12 cellular contexts compared by ENCODE assay signal in genomic region chr1:43971336-43971980, GRCh38. TPM values are rescaled to one million over a fixed set of nuclear protein-coding genes. Genes with fewer than 3 reads are reported as not detected.
A peak's percentile ranks its signal among the peaks of the same experiment; 100 is the strongest.
DNase-seq lines count a peak whose midpoint lies in the region; ATAC-seq and TF ChIP-seq lines count a peak whose summit lies in the region.
"Had no signal": no experiment of that assay in that cellular context is flagged by ENCODE, and none has a peak within 500 bp of the region (broad histone marks: within the 10 kb centered on the region; RNA-seq: fewer than 3 reads in every experiment).

No MANE protein-coding gene starts in this region.

- H3K4me3 Mint-ChIP-seq in CD8-positive, alpha-beta memory T cell: peak overlapping the region; percentile 93 to 97 (median 94)
- H3K4me3 Mint-ChIP-seq in activated CD8-positive, alpha-beta T cell treated with anti-CD3 and anti-CD28 coated beads for 36 hours: peak overlapping the region; percentile 85
- H3K4me3 Mint-ChIP-seq in mesothelial cell of epicardium: peak overlapping the region; percentile 96

- TF ChIP-seq CTCF in activated CD8-positive, alpha-beta T cell treated with anti-CD3 and anti-CD28 coated beads for 36 hours (IDR thresholded peaks at IDR 0.05): no peak
- no peak for TF ChIP-seq CTCF in mesothelial cell of epicardium (IDR thresholded peaks at IDR 0.05; ENCODE audit: unreplicated experiment)

- intact Hi-C loops in activated CD8-positive, alpha-beta T cell treated with anti-CD3 and anti-CD28 coated beads for 36 hours (cut with micrococcal nuclease): no loop called here
- intact Hi-C loops in sciatic nerve (cut with DNase I) (no loop called here), Right ventricle myocardium inferior (cut with DNase I) (no loop called here)

- POLR2A ChIA-PET in CD8-positive, alpha-beta memory T cell (lab: Charles Lee): no interaction called here
- POLR2A ChIA-PET in activated CD8-positive, alpha-beta T cell treated with anti-CD3 and anti-CD28 coated beads for 36 hours (lab: Charles Lee): interaction anchor here (1.3 to 2.4 kb wide), 6 partner anchors 16 to 59 kb away, joined by 3 to 9 read pairs (median 3); partner anchors contain the start of genes CCDC24, IPO13 and SLC6A9

- peaks cover 14% of the 10 kb centered on the region for H3K4me1 ChIP-seq in ACC112 (ENCODE audit: control insufficient read depth, insufficient read depth, low read length, unreplicated experiment)
- H3K4me1 ChIP-seq in CD8-positive, alpha-beta memory T cell (ENCODE audit: insufficient read depth, low read length): peaks cover 30% of the 10 kb centered on the region

- no peak overlapping the region for H2AFZ ChIP-seq in ACC112 (ENCODE audit: low read length, unreplicated experiment)

- H3K79me2 ChIP-seq in ACC112 (ENCODE audit: control insufficient read depth, insufficient read depth, low read length, unreplicated experiment): peaks cover 24% of the 10 kb centered on the region

- H3K27ac Mint-ChIP-seq in CD8-positive, alpha-beta memory T cell: no peak overlapping the region
- no peak overlapping the region for H3K27ac Mint-ChIP-seq in activated CD8-positive, alpha-beta T cell treated with anti-CD3 and anti-CD28 coated beads for 36 hours
- H3K27ac Mint-ChIP-seq in mesothelial cell of epicardium: no peak overlapping the region

- H3K36me3 Mint-ChIP-seq in CD8-positive, alpha-beta memory T cell: peaks cover 0 to 37% (median 0%) of the 10 kb centered on the region in 3 donors
- H3K36me3 Mint-ChIP-seq in activated CD8-positive, alpha-beta T cell treated with anti-CD3 and anti-CD28 coated beads for 36 hours (ENCODE audit: low read depth): peaks cover 27% of the 10 kb centered on the region
- peaks cover 13% of the 10 kb centered on the region for H3K36me3 Mint-ChIP-seq in mesothelial cell of epicardium

- no peaks in the 10 kb centered on the region for H3K27me3 Mint-ChIP-seq in CD8-positive, alpha-beta memory T cell
- H3K27me3 Mint-ChIP-seq in activated CD8-positive, alpha-beta T cell treated with anti-CD3 and anti-CD28 coated beads for 36 hours: no peaks in the 10 kb centered on the region
- H3K27me3 Mint-ChIP-seq in mesothelial cell of epicardium (ENCODE audit: low read depth): no peaks in the 10 kb centered on the region

- no peaks in the 10 kb centered on the region for H3K9me3 ChIP-seq in CD8-positive, alpha-beta memory T cell (ENCODE audit: low read length)
- H3K9me3 ChIP-seq: sigmoid colon had no signal

- peaks cover 40 to 49% (median 46%) of the 10 kb centered on the region in 3 donors for H3K4me1 Mint-ChIP-seq in CD8-positive, alpha-beta memory T cell
- H3K4me1 Mint-ChIP-seq in activated CD8-positive, alpha-beta T cell treated with anti-CD3 and anti-CD28 coated beads for 36 hours (ENCODE audit: low read depth): peaks cover 28% of the 10 kb centered on the region
- H3K4me1 Mint-ChIP-seq in mesothelial cell of epicardium: peaks cover 33% of the 10 kb centered on the region

- H3K36me3 ChIP-seq in ACC112 (ENCODE audit: insufficient read depth, low read length): peaks cover 5% of the 10 kb centered on the region; the same call in 1 of the 2 replicates
- H3K36me3 ChIP-seq in CD8-positive, alpha-beta memory T cell (ENCODE audit: insufficient read depth, low read length): peaks cover 7% of the 10 kb centered on the region

- CTCF ChIA-PET in CD8-positive, alpha-beta memory T cell (lab: Charles Lee): interaction anchor here (1.3 to 2.0 kb wide), 2 partner anchors 14 to 37 kb away, joined by 3 to 8 read pairs; no protein-coding TSS in a partner anchor
- CTCF ChIA-PET in activated CD8-positive, alpha-beta T cell treated with anti-CD3 and anti-CD28 coated beads for 36 hours (lab: Charles Lee): interaction anchor here (1.1 to 2.9 kb wide), 5 partner anchors 26 to 208 kb away, joined by 4 to 9 read pairs (median 5); no protein-coding TSS in a partner anchor

- no peaks in the 10 kb centered on the region for H3K27me3 ChIP-seq in ACC112 (ENCODE audit: insufficient read depth, low read length)
- no peaks in the 10 kb centered on the region for H3K27me3 ChIP-seq in CD8-positive, alpha-beta memory T cell (ENCODE audit: insufficient read depth, low read length, poor library complexity, severe bottlenecking)
- H3K27me3 ChIP-seq: sigmoid colon had no signal

- H3K27ac ChIP-seq in ACC112 (ENCODE audit: low read depth, low read length): no peak overlapping the region
- H3K27ac ChIP-seq in CD8-positive, alpha-beta memory T cell (ENCODE audit: low read depth, low read length): no peak overlapping the region
- H3K27ac ChIP-seq: sigmoid colon, SK-N-MC had no signal

- H3K9me3 Mint-ChIP-seq in CD8-positive, alpha-beta memory T cell: no peaks in the 10 kb centered on the region
- H3K9me3 Mint-ChIP-seq in activated CD8-positive, alpha-beta T cell treated with anti-CD3 and anti-CD28 coated beads for 36 hours: no peaks in the 10 kb centered on the region
- peaks cover 11% of the 10 kb centered on the region for H3K9me3 Mint-ChIP-seq in mesothelial cell of epicardium

- no peak for DNase-seq in CD8-positive, alpha-beta memory T cell
- no peak for DNase-seq in activated CD8-positive, alpha-beta T cell treated with anti-CD3 and anti-CD28 coated beads for 36 hours
- DNase-seq in mesothelial cell of epicardium (ENCODE audit: low spot score in 2 of 2, unreplicated experiment in 2 of 2) (no peak), SKM-1 (lab: John Stamatoyannopoulos, UW; ENCODE audit: unreplicated experiment) (no peak), sciatic nerve (ENCODE audit: low spot score) (no peak), Right ventricle myocardium inferior (ENCODE audit: missing footprints) (no peak)
- DNase-seq: left colon, NCI-H2171 treated with DMSO at 0.1 percent for 48 hours, sigmoid colon had no signal

- no peak for ATAC-seq in activated CD8-positive, alpha-beta T cell treated with anti-CD3 and anti-CD28 coated beads for 36 hours
- ATAC-seq in GM21825 (IDR thresholded peaks at IDR 0.05; ENCODE audit: unreplicated experiment) (no peak), sciatic nerve (no peak), Right ventricle myocardium inferior (no peak)
- ATAC-seq: left colon had no signal

- H3K4me3 ChIP-seq in ACC112 (ENCODE audit: low read depth, low read length): peak overlapping the region; percentile 99; the same call in 1 of the 2 replicates
- no peak overlapping the region for H3K4me3 ChIP-seq in CD8-positive, alpha-beta memory T cell (ENCODE audit: low read length)

RNA-seq across cellular contexts. Expression of gene DPH2, which starts 1.6 kb away (rescaled TPM):
- total RNA-seq in CD8-positive, alpha-beta memory T cell: 10 to 100 TPM; 85.8 to 94.7 TPM
- 32.9 TPM for polyA plus RNA-seq in CD8-positive, alpha-beta memory T cell
- 10 to 100 TPM; 29.6 to 34.1 TPM for total RNA-seq in activated CD8-positive, alpha-beta T cell treated with anti-CD3 and anti-CD28 coated beads for 36 hours
- total RNA-seq in mesothelial cell of epicardium: 24.1 to 26.6 TPM (median 25.0 TPM) in 3 replicates
- 12.0 TPM for total RNA-seq in sciatic nerve
- 14.8 TPM for total RNA-seq in Right ventricle myocardium inferior

RNA-seq across cellular contexts. Expression of gene ATP6V0B, which starts 3.3 kb away (rescaled TPM):
- total RNA-seq in CD8-positive, alpha-beta memory T cell: 100 to 1,000 TPM; 184 to 205 TPM
- 190 TPM for polyA plus RNA-seq in CD8-positive, alpha-beta memory T cell
- total RNA-seq in activated CD8-positive, alpha-beta T cell treated with anti-CD3 and anti-CD28 coated beads for 36 hours: 10 to 100 TPM; 67.6 to 75.5 TPM
- total RNA-seq in mesothelial cell of epicardium (72.8 to 82.6 TPM (median 75.0 TPM) in 3 replicates), sciatic nerve (79.4 TPM), Right ventricle myocardium inferior (84.5 TPM)

RNA-seq across cellular contexts. Expression of gene B4GALT2, which starts 7.6 kb away (rescaled TPM):
- 10 to 100 TPM; 39.7 to 41.7 TPM for total RNA-seq in CD8-positive, alpha-beta memory T cell
- 1.9 TPM for polyA plus RNA-seq in CD8-positive, alpha-beta memory T cell
- total RNA-seq in activated CD8-positive, alpha-beta T cell treated with anti-CD3 and anti-CD28 coated beads for 36 hours: 10 to 100 TPM; 35.4 to 35.5 TPM
- total RNA-seq in mesothelial cell of epicardium: 55.8 to 58.6 TPM (median 57.8 TPM) in 3 replicates
- 26.5 TPM for total RNA-seq in sciatic nerve
- total RNA-seq in Right ventricle myocardium inferior: 39.1 TPM

RNA-seq across cellular contexts. Expression of gene CCDC24, which starts 19.9 kb away (rescaled TPM):
- total RNA-seq in CD8-positive, alpha-beta memory T cell: 1 to 10 TPM; 2.7 to 3.4 TPM
- polyA plus RNA-seq in CD8-positive, alpha-beta memory T cell: 0.43 TPM
- 1 to 10 TPM; 1.4 to 1.8 TPM for total RNA-seq in activated CD8-positive, alpha-beta T cell treated with anti-CD3 and anti-CD28 coated beads for 36 hours
- 12.3 to 13.8 TPM (median 12.4 TPM) in 3 replicates for total RNA-seq in mesothelial cell of epicardium
- 5.4 TPM for total RNA-seq in sciatic nerve
- total RNA-seq in Right ventricle myocardium inferior: 0.89 TPM

RNA-seq across cellular contexts. Expression of gene IPO13, which starts 24.7 kb away (rescaled TPM):
- 10 to 100 TPM; 28.9 to 32.1 TPM for total RNA-seq in CD8-positive, alpha-beta memory T cell
- polyA plus RNA-seq in CD8-positive, alpha-beta memory T cell: 16.0 TPM
- total RNA-seq in activated CD8-positive, alpha-beta T cell treated with anti-CD3 and anti-CD28 coated beads for 36 hours: 10 to 100 TPM; 16.2 to 16.5 TPM
- total RNA-seq in mesothelial cell of epicardium (21.8 to 26.4 TPM (median 23.2 TPM) in 3 replicates), sciatic nerve (29.0 TPM), Right ventricle myocardium inferior (56.9 TPM)
